ENCODE assay signal across 17 cellular contexts in the genomic region with DNA sequence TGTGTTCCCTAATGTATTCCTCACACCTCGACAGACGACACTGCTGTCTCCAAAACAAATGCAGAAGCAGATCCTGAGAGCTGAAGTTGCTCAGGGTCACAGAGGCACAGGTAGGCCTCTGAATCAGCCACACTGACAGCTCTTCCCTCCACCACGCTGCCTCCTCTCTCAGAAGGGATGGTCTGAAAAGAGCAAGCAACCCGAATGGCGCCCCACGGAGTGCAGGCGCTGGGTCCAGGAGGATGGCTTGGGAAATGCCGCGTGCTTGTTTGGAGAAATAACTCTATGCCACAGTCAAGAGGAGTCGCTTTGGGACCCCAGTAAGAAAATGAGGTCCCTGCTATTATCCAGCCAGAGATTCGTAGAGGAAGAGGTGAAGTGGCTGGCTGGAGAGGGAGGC. TPM values are rescaled to one million over a fixed set of nuclear protein-coding genes. Genes with fewer than 3 reads are reported as not detected.
DNase-seq lines count a peak whose midpoint lies in the region; TF ChIP-seq lines count a peak whose summit lies in the region.
"Had no signal": no experiment of that assay in that cellular context is flagged by ENCODE, and none has a peak within 500 bp of the region (broad histone marks: within the 10 kb centered on the region; RNA-seq: fewer than 3 reads in every experiment).

No MANE protein-coding gene starts in this region.

- peaks cover 6% of the 10 kb centered on the region for H3K36me3 ChIP-seq in CD4-positive, alpha-beta memory T cell (ENCODE audit: insufficient read depth, low read length)
- no peaks in the 10 kb centered on the region for H3K36me3 ChIP-seq in OCI-LY7 (ENCODE audit: insufficient read depth, low read length)
- H3K36me3 ChIP-seq: HAP-1 had no signal

- peaks cover 3% of the 10 kb centered on the region for H3K27me3 Mint-ChIP-seq in T-helper 1 cell treated with Interleukin-12 subunit alpha and Interleukin-12 subunit beta and Interleukin-4 antibody, amounts not matched to agents 30 μg/mL and 1 μg/mL, for 36 hours (ENCODE audit: low read depth)
- H3K27me3 Mint-ChIP-seq in CD4-positive, alpha-beta memory T cell, result no peaks in the 10 kb centered on the region
- H3K27me3 Mint-ChIP-seq in neural crest cell (ENCODE audit: low read depth), result no peaks in the 10 kb centered on the region

- H3K27ac ChIP-seq in CD4-positive, alpha-beta memory T cell (ENCODE audit: low read depth, low read length), result no peak overlapping the region
- H3K27ac ChIP-seq in VCaP (peak overlapping the region; percentile 88), OCI-LY7 (ENCODE audit: low read depth, low read length, poor library complexity, severe bottlenecking) (no peak overlapping the region)

- POLR2A ChIA-PET in CD4-positive, alpha-beta memory T cell (lab: Charles Lee; ENCODE audit: partially characterized antibody), result interaction anchor here (1.1 to 7.3 kb wide), 6 partner anchors 9 to 266 kb away, joined by 3 to 125 read pairs (median 58); partner anchors contain the start of genes ACE, CYB561 and MAP3K3
- POLR2A ChIA-PET in OCI-LY7 (lab: Charles Lee), result interaction anchor here (0.7 kb wide), 1 partner anchor 76 kb away, joined by 3 read pairs; no protein-coding TSS in a partner anchor

- H3K36me3 Mint-ChIP-seq in T-helper 1 cell treated with Interleukin-12 subunit alpha and Interleukin-12 subunit beta and Interleukin-4 antibody, amounts not matched to agents 30 μg/mL and 1 μg/mL, for 36 hours (ENCODE audit: low read depth), result peaks cover 5% of the 10 kb centered on the region
- peaks cover 19 to 23% of the 10 kb centered on the region in 2 donors for H3K36me3 Mint-ChIP-seq in CD4-positive, alpha-beta memory T cell
- H3K36me3 Mint-ChIP-seq in neural crest cell (ENCODE audit: low read depth), result no peaks in the 10 kb centered on the region

- CTCF ChIA-PET in CD4-positive, alpha-beta memory T cell (lab: Charles Lee; ENCODE audit: partially characterized antibody), result interaction anchor here (7.6 to 11.4 kb wide), 4 partner anchors 7 to 179 kb away, joined by 97 to 339 read pairs (median 176); partner anchors contain the start of genes ACE and CYB561
- CTCF ChIA-PET in OCI-LY7 (lab: Charles Lee; ENCODE audit: unreplicated experiment), result no interaction called here

- no peaks in the 10 kb centered on the region for H3K9me3 Mint-ChIP-seq in T-helper 1 cell treated with Interleukin-12 subunit alpha and Interleukin-12 subunit beta and Interleukin-4 antibody, amounts not matched to agents 30 μg/mL and 1 μg/mL, for 36 hours
- H3K9me3 Mint-ChIP-seq in CD4-positive, alpha-beta memory T cell, result no peaks in the 10 kb centered on the region
- no peaks in the 10 kb centered on the region for H3K9me3 Mint-ChIP-seq in neural crest cell

- peaks cover 57% of the 10 kb centered on the region for H3K4me1 Mint-ChIP-seq in T-helper 1 cell treated with Interleukin-12 subunit alpha and Interleukin-12 subunit beta and Interleukin-4 antibody, amounts not matched to agents 30 μg/mL and 1 μg/mL, for 36 hours (ENCODE audit: low read depth)
- H3K4me1 Mint-ChIP-seq in CD4-positive, alpha-beta memory T cell, result peaks cover 34 to 72% (median 56%) of the 10 kb centered on the region in 4 donors
- H3K4me1 Mint-ChIP-seq in neural crest cell, result peaks cover 23% of the 10 kb centered on the region

- no peak overlapping the region for H3K4me2 ChIP-seq in OCI-LY7 (ENCODE audit: low read length)

- no peak for DNase-seq in T-helper 1 cell
- DNase-seq in CD4-positive, alpha-beta memory T cell, result no peak
- DNase-seq in neural crest cell (ENCODE audit: low read depth, low spot score), result no peak
- DNase-seq in GOT3 (lab: John Stamatoyannopoulos, UW), result no peak
- no peak for DNase-seq in OCI-LY7 (ENCODE audit: low spot score)
- DNase-seq in GM20000 (ENCODE audit: low spot score), result no peak
- DNase-seq: DMS79 treated with DMSO at 0.1 percent for 48 hours, IMR-90, NCI-H1417, NCI-H187 treated with DMSO at 0.1 percent for 48 hours, NCI-H2171, NCI-H774, PC-3 had no signal

- H3K4me3 ChIP-seq in CD4-positive, alpha-beta memory T cell (ENCODE audit: low read length in 2 of 2), result no peak overlapping the region
- no peak overlapping the region for H3K4me3 ChIP-seq in OCI-LY7 (ENCODE audit: low read depth, low read length, poor library complexity, severe bottlenecking)
- H3K4me3 ChIP-seq: HAP-1 had no signal

- H2AFZ ChIP-seq in OCI-LY7 (ENCODE audit: low read length), result no peak overlapping the region

- BruUV-seq in OCI-LY7 (replicated peaks; lab: Mats Ljungman, UMichigan), result no TSS peak

- no peaks in the 10 kb centered on the region for H4K20me1 ChIP-seq in OCI-LY7 (ENCODE audit: insufficient read depth, low read length)

- intact Hi-C loops in CD4-positive, alpha-beta memory T cell (cut with micrococcal nuclease), result no loop called here
- intact Hi-C loops in OCI-LY7 (cut with micrococcal nuclease; ENCODE audit: unreplicated experiment), result no loop called here

- TF ChIP-seq CTCF in VCaP (conservative IDR thresholded peaks at IDR 0.05) (no peak), neural crest cell (conservative IDR thresholded peaks at IDR 0.05) (no peak), OCI-LY7 (conservative IDR thresholded peaks at IDR 0.05; ENCODE audit: low read length) (no peak), GM20000 (IDR thresholded peaks at IDR 0.05; ENCODE audit: extremely low read depth, missing control alignments) (no peak)

- H3K9me3 ChIP-seq in CD4-positive, alpha-beta memory T cell (ENCODE audit: control insufficient read depth in 1 of 2, low read length in 2 of 2), result no peaks in the 10 kb centered on the region
- no peaks in the 10 kb centered on the region for H3K9me3 ChIP-seq in OCI-LY7 (ENCODE audit: low read length)
- H3K9me3 ChIP-seq: HAP-1 had no signal

- H3K4me3 Mint-ChIP-seq in T-helper 1 cell treated with Interleukin-12 subunit alpha and Interleukin-12 subunit beta and Interleukin-4 antibody, amounts not matched to agents 30 μg/mL and 1 μg/mL, for 36 hours, result no peak overlapping the region
- no peak overlapping the region for H3K4me3 Mint-ChIP-seq in CD4-positive, alpha-beta memory T cell
- no peak overlapping the region for H3K4me3 Mint-ChIP-seq in neural crest cell
- H3K4me3 Mint-ChIP-seq: B cell had no signal

- no peaks in the 10 kb centered on the region for H3K79me2 ChIP-seq in OCI-LY7 (ENCODE audit: insufficient read depth, low read depth, low read length)

- no peaks in the 10 kb centered on the region for H3K27me3 ChIP-seq in CD4-positive, alpha-beta memory T cell (ENCODE audit: insufficient read depth, low read length)

- H3K4me1 ChIP-seq in CD4-positive, alpha-beta memory T cell (ENCODE audit: insufficient read depth, low read length), result peaks cover 64% of the 10 kb centered on the region
- H3K4me1 ChIP-seq in OCI-LY7 (ENCODE audit: insufficient read depth, low read length, poor library complexity, severe bottlenecking), result peaks cover 14% of the 10 kb centered on the region
- H3K4me1 ChIP-seq: HAP-1 had no signal

- peak overlapping the region; percentile 31 for H3K27ac Mint-ChIP-seq in T-helper 1 cell treated with Interleukin-12 subunit alpha and Interleukin-12 subunit beta and Interleukin-4 antibody, amounts not matched to agents 30 μg/mL and 1 μg/mL, for 36 hours
- H3K27ac Mint-ChIP-seq in CD4-positive, alpha-beta memory T cell, result peak overlapping the region in 5 of 7 donors; percentile 19 to 84 (median 57)
- H3K27ac Mint-ChIP-seq in neural crest cell (ENCODE audit: unreplicated experiment), result peak overlapping the region; percentile 86
- H3K27ac Mint-ChIP-seq: B cell had no signal

- H3K9me2 ChIP-seq in OCI-LY7 (ENCODE audit: insufficient read depth, low read length), result no peaks in the 10 kb centered on the region

RNA-seq across cellular contexts. Expression of gene CYB561, which starts 15.9 kb away (rescaled TPM):
- 10 to 100 TPM; 81.0 to 83.7 TPM for total RNA-seq in CD4-positive, alpha-beta memory T cell
- polyA plus RNA-seq in CD4-positive, alpha-beta memory T cell, result 10 to 100 TPM; 34.1 to 42.1 TPM
- 10.5 and 12.2 TPM in 2 replicates for total RNA-seq in neural crest cell
- not detected in 2 replicates for total RNA-seq in OCI-LY7 (2014; rRNA removed; shearing (Covaris generic))
- total RNA-seq in OCI-LY7 (2022), result not detected in 2 replicates

RNA-seq across cellular contexts. Expression of gene ACE, which starts 46.6 kb away (rescaled TPM):
- 10 to 100 TPM; 56.7 TPM for total RNA-seq in CD4-positive, alpha-beta memory T cell
- 1 to 10 TPM; 1.8 to 7.5 TPM for polyA plus RNA-seq in CD4-positive, alpha-beta memory T cell
- total RNA-seq in neural crest cell, result 0.42 and 0.61 TPM in 2 replicates
- total RNA-seq in OCI-LY7 (2014; rRNA removed; shearing (Covaris generic)), result 0.33 and 2.3 TPM in 2 replicates
- 3.6 and 5.1 TPM in 2 replicates for total RNA-seq in OCI-LY7 (2022)

Comparison
In these comparisons a context has a peak if more than half of its experiments do, and no peak if none do; other contexts are left out.
1. H3K27ac Mint-ChIP-seq: peak in every context shown above with its lines; median percentile 86 in neural crest cell; 57 in CD4-positive, alpha-beta memory T cell; 31 in T-helper 1 cell treated with Interleukin-12 subunit alpha and Interleukin-12 subunit beta and Interleukin-4 antibody, amounts not matched to agents 30 μg/mL and 1 μg/mL, for 36 hours.
2. RNA of gene CYB561, which starts 15.9 kb away (total RNA-seq): 81.0 to 83.7 TPM in CD4-positive, alpha-beta memory T cell and 10.5 to 12.2 TPM in neural crest cell; not detected in OCI-LY7; every median in the first group is over 10 times any median in the second.
3. RNA of gene ACE, which starts 46.6 kb away (total RNA-seq): 56.7 TPM in CD4-positive, alpha-beta memory T cell; 0.33 to 5.1 TPM in OCI-LY7 and 0.42 to 0.61 TPM in neural crest cell; every median in the first group is over 4 times any median in the second.